ENCODE assay signal across 8 cellular contexts in genomic region chr1:46333300-46334029, GRCh38. TPM values are rescaled to one million over a fixed set of nuclear protein-coding genes. Genes with fewer than 3 reads are reported as not detected.
DNase-seq lines count a peak whose midpoint lies in the region; ATAC-seq and TF ChIP-seq lines count a peak whose summit lies in the region.

No MANE protein-coding gene starts in this region.

- peaks cover 5% of the 10 kb centered on the region for H3K36me3 Mint-ChIP-seq in MCF 10A (ENCODE audit: insufficient read depth, unreplicated experiment)
- H3K36me3 Mint-ChIP-seq in neural progenitor cell = no peaks in the 10 kb centered on the region

- H3K36me3 ChIP-seq in breast epithelium = no peaks in the 10 kb centered on the region
- no peaks in the 10 kb centered on the region for H3K36me3 ChIP-seq in mammary epithelial cell (ENCODE audit: insufficient read depth, low read length)
- no peaks in the 10 kb centered on the region for H3K36me3 ChIP-seq in neural progenitor cell

- intact Hi-C loops in MCF 10A (cut with micrococcal nuclease) = loop anchor here (1.0 kb wide), 1 partner anchor 15 kb away; no protein-coding TSS in a partner anchor
- intact Hi-C loops in breast epithelium (cut with DNase I; ENCODE audit: low total_unique reads) = no loop called here
- intact Hi-C loops in mammary epithelial cell (cut with micrococcal nuclease) = loop anchor here (1.0 kb wide), 1 partner anchor 15 kb away; no protein-coding TSS in a partner anchor

- DNase-seq in MCF 10A (ENCODE audit: unreplicated experiment) (peak; percentile 49), breast epithelium (ENCODE audit: low spot score in 2 of 2) (no peak), NCI-H446 treated with DMSO at 0.1 percent for 48 hours (lab: John Stamatoyannopoulos, UW) (peak; percentile 33), mammary epithelial cell (peak; percentile 27), neural progenitor cell (ENCODE audit: low spot score) (peak; percentile 41)
- no peak for DNase-seq in activated CD4-positive, alpha-beta T cell treated with anti-CD3 and anti-CD28 coated beads for 4 hours

- CTCF ChIA-PET in MCF 10A (lab: Yijun Ruan, JAX) (interaction anchor here (0.6 to 1.5 kb wide), 11 partner anchors 9 to 446 kb away, joined by 3 to 6 read pairs (median 4); partner anchors contain the start of genes LRRC41 and UQCRH), mammary epithelial cell (lab: Charles Lee; ENCODE audit: low non-redundant PET) (interaction anchor here (0.6 to 1.3 kb wide), 5 partner anchors 14 to 479 kb away, joined by 3 to 7 read pairs (median 4); partner anchors contain the start of genes LRRC41 and UQCRH)

- dilution Hi-C loops in mammary epithelial cell (cut with HindIII; ENCODE audit: low sequenced_read_pairs) = no loop called here

- H3K27ac ChIP-seq in breast epithelium (no peak overlapping the region), mammary epithelial cell (ENCODE audit: insufficient read depth, low read depth, low read length) (no peak overlapping the region), neural progenitor cell (no peak overlapping the region)

- 83% methylated on average over 9 of the region's 9 CpGs for WGBS in mammary epithelial cell (ENCODE audit: low coverage, missing lambda C conversion rate)

- H4K20me1 ChIP-seq in mammary epithelial cell (ENCODE audit: insufficient read depth, low read length) (no peaks in the 10 kb centered on the region), neural progenitor cell (ENCODE audit: low read depth) (no peaks in the 10 kb centered on the region)

- H2AFZ ChIP-seq in mammary epithelial cell (ENCODE audit: low read depth, low read length) (no peak overlapping the region), neural progenitor cell (replicated peaks) (no peak overlapping the region)

- H3F3A ChIP-seq in neural progenitor cell (ENCODE audit: low read depth) = peaks cover 28% of the 10 kb centered on the region

- H3K4me1 ChIP-seq in breast epithelium = no peaks in the 10 kb centered on the region
- no peaks in the 10 kb centered on the region for H3K4me1 ChIP-seq in mammary epithelial cell (ENCODE audit: insufficient read depth, low read length)
- H3K4me1 ChIP-seq in neural progenitor cell = peaks cover 19% of the 10 kb centered on the region

- no peaks in the 10 kb centered on the region for H3K27me3 ChIP-seq in breast epithelium
- H3K27me3 ChIP-seq in mammary epithelial cell (ENCODE audit: insufficient read depth, low read length) = no peaks in the 10 kb centered on the region
- H3K27me3 ChIP-seq in neural progenitor cell = no peaks in the 10 kb centered on the region

- no peaks in the 10 kb centered on the region for H3K9me3 ChIP-seq in breast epithelium
- no peaks in the 10 kb centered on the region for H3K9me3 ChIP-seq in mammary epithelial cell (replicated peaks; ENCODE audit: insufficient read depth, low read length)
- H3K9me3 ChIP-seq in neural progenitor cell (ENCODE audit: low read depth) = no peaks in the 10 kb centered on the region

- no peak overlapping the region for H3K27ac Mint-ChIP-seq in MCF 10A (ENCODE audit: low read depth, unreplicated experiment)
- no peak overlapping the region for H3K27ac Mint-ChIP-seq in neural progenitor cell

- H3K4me1 Mint-ChIP-seq in MCF 10A (ENCODE audit: insufficient read depth, unreplicated experiment) (no peaks in the 10 kb centered on the region), neural progenitor cell (peaks cover 21% of the 10 kb centered on the region)

- H3K9ac ChIP-seq in mammary epithelial cell (ENCODE audit: insufficient read depth, low read length) (no peak overlapping the region), neural progenitor cell (no peak overlapping the region)

- TF ChIP-seq CTCF in MCF 10A (IDR thresholded peaks at IDR 0.05; ENCODE audit: unreplicated experiment) = no peak
- no peak for TF ChIP-seq CTCF in breast epithelium (IDR thresholded peaks at IDR 0.05)
- TF ChIP-seq CTCF in mammary epithelial cell (conservative IDR thresholded peaks at IDR 0.05 in 1 of 2, IDR thresholded peaks at IDR 0.05 in 1 of 2; ENCODE audit: extremely low read depth in 1 of 2, insufficient read depth in 1 of 2, low read depth in 1 of 2, low read length in 2 of 2) = peak; percentile 6 to 16
- TF ChIP-seq CTCF in neural progenitor cell (IDR thresholded peaks at IDR 0.05) = peak; percentile 45

- POLR2A ChIA-PET in MCF 10A (lab: Yijun Ruan, JAX) = interaction anchor here (1.2 to 1.6 kb wide), 5 partner anchors 11 to 29 kb away, joined by 3 to 7 read pairs (median 4); no protein-coding TSS in a partner anchor

- H3K4me3 Mint-ChIP-seq in MCF 10A (ENCODE audit: unreplicated experiment) = no peak overlapping the region
- no peak overlapping the region for H3K4me3 Mint-ChIP-seq in neural progenitor cell

- H3K79me2 ChIP-seq in mammary epithelial cell (ENCODE audit: insufficient read depth, low read length) (no peaks in the 10 kb centered on the region), neural progenitor cell (ENCODE audit: low read depth) (no peaks in the 10 kb centered on the region)

- H3K4me2 ChIP-seq in mammary epithelial cell (ENCODE audit: insufficient read depth, low read depth, low read length) = no peak overlapping the region
- no peak overlapping the region for H3K4me2 ChIP-seq in neural progenitor cell

- ATAC-seq in HG02642 (IDR thresholded peaks at IDR 0.05; ENCODE audit: poor library complexity, unreplicated experiment) = peak; percentile 46
- no peak for ATAC-seq in GM18870 (IDR thresholded peaks at IDR 0.05; ENCODE audit: unreplicated experiment)

- H3K27me3 Mint-ChIP-seq in MCF 10A (ENCODE audit: insufficient read depth, unreplicated experiment) = no peaks in the 10 kb centered on the region
- peaks cover 3% of the 10 kb centered on the region for H3K27me3 Mint-ChIP-seq in neural progenitor cell (ENCODE audit: insufficient read depth, low read depth)

- no peak overlapping the region for H3K4me3 ChIP-seq in breast epithelium
- H3K4me3 ChIP-seq in mammary epithelial cell (replicated peaks in 1 of 3; ENCODE audit: insufficient read depth in 1 of 3, low read depth in 2 of 3, low read length in 3 of 3) = no peak overlapping the region
- H3K4me3 ChIP-seq in neural progenitor cell = no peak overlapping the region

- no peaks in the 10 kb centered on the region for H3K9me3 Mint-ChIP-seq in MCF 10A (ENCODE audit: unreplicated experiment)
- no peaks in the 10 kb centered on the region for H3K9me3 Mint-ChIP-seq in neural progenitor cell

- no peak for TF ChIP-seq POLR2A in breast epithelium (IDR thresholded peaks at IDR 0.05)

- BruUV-seq in MCF 10A (replicated peaks; lab: Mats Ljungman, UMichigan) (no TSS peak), mammary epithelial cell (replicated peaks; lab: Mats Ljungman, UMichigan) (no TSS peak)

- in situ Hi-C loops in mammary epithelial cell (cut with MboI; ENCODE audit: low sequenced_read_pairs in 2 of 2) = no loop called here

RNA-seq across cellular contexts. Expression of gene NSUN4, which starts 7.1 kb away (rescaled TPM):
- total RNA-seq in MCF 10A (2022) = 27.4 and 28.4 TPM in 2 replicates
- total RNA-seq in breast epithelium = 10 to 100 TPM; 17.1 to 26.8 (median 22.9) TPM
- 10 to 100 TPM; 28.2 to 29.0 TPM for total RNA-seq in mammary epithelial cell
- polyA plus RNA-seq in mammary epithelial cell = 24.5 TPM
- polyA minus RNA-seq in mammary epithelial cell = 96.1 TPM
- total RNA-seq in neural progenitor cell (ENCODE audit: low replicate concordance) = 12.4 and 17.0 TPM in 2 replicates

RNA-seq across cellular contexts. Expression of gene UQCRH, which starts 30.0 kb away (rescaled TPM):
- total RNA-seq in MCF 10A (2022) (299 and 318 TPM in 2 replicates), breast epithelium (100 to 1,000 TPM; 300 to 334 (median 301) TPM), mammary epithelial cell (100 to 1,000 TPM; 233 to 275 TPM), neural progenitor cell (ENCODE audit: low replicate concordance) (613 and 872 TPM in 2 replicates)
- polyA plus RNA-seq in mammary epithelial cell = 677 TPM
- polyA minus RNA-seq in mammary epithelial cell = 81.2 TPM

RNA-seq across cellular contexts. Expression of gene LRRC41, which starts 30.0 kb away (rescaled TPM):
- total RNA-seq in MCF 10A (2022) (92.6 and 105 TPM in 2 replicates), breast epithelium (10 to 100 TPM; 60.0 to 85.5 (median 69.2) TPM), mammary epithelial cell (100 to 1,000 TPM in 1 of 2 donors, 10 to 100 TPM in 1; 76.7 to 103 TPM), neural progenitor cell (ENCODE audit: low replicate concordance) (43.1 and 86.2 TPM in 2 replicates)
- polyA plus RNA-seq in mammary epithelial cell = 54.8 TPM
- 56.1 TPM for polyA minus RNA-seq in mammary epithelial cell

Comparison
In these comparisons a context has a peak if more than half of its experiments do, and no peak if none do; other contexts are left out.
1. DNase-seq: peak in MCF 10A (single experiment), NCI-H446 treated with DMSO at 0.1 percent for 48 hours (single experiment), mammary epithelial cell (single experiment) and neural progenitor cell (single experiment); none in breast epithelium (0 of 2) and activated CD4-positive, alpha-beta T cell treated with anti-CD3 and anti-CD28 coated beads for 4 hours (0 of 2).
2. CTCF ChIP-seq: peak in mammary epithelial cell (2 of 2) and neural progenitor cell (single experiment); none in MCF 10A (single experiment) and breast epithelium (0 of 3).